Comparison of ENCODE assay signal across 12 cellular contexts in the genomic region with DNA sequence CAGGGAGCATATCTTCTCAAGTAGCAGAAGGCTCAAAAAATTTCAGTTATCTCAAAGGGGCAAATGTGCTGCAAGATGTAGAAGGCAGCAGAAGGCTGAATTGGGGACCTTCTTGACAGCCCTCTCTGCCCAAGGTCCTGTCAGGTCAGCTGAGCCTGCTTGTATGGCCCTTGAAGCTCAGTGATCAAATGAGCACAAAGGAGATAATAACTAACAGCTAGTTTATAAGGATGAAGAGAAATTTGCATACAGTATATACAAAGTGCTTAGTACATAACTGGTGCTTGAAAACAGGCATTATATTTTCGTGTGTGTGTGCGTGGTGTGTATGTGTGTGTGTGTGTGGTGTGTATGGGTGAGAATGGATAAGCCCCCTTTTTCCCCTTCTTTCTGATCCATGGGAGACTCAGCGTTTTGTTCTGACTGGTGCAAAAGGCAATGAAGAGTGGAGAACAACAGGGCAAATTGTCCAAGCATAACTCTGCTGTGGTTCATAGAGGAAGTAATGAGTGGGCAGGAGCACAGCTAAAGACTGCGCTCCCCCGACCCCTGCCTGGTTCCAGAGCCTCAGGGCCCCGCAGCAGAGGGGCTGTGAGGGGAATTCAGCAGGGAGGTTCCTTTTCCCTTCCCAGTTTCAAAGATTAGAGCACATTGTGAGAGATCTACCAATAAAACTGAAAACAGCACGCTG.
DNase-seq lines count a peak whose midpoint lies in the region; ATAC-seq and TF ChIP-seq lines count a peak whose summit lies in the region.
"Had no signal": no experiment of that assay in that cellular context is flagged by ENCODE, and none has a peak within 500 bp of the region (broad histone marks: within the 10 kb centered on the region; RNA-seq: fewer than 3 reads in every experiment).

No MANE protein-coding gene starts in this region.

- H3K36me3 Mint-ChIP-seq in T-cell = no peaks in the 10 kb centered on the region
- H3K36me3 Mint-ChIP-seq: naive B cell had no signal

- H3K9ac ChIP-seq in Loucy (ENCODE audit: low read depth, low read length, poor library complexity, severe bottlenecking) = no peak overlapping the region

- H3K4me3 ChIP-seq in Loucy (ENCODE audit: low read length, poor library complexity, severe bottlenecking) = no peak overlapping the region

- H3K4me2 ChIP-seq in Loucy (ENCODE audit: low read depth, low read length, poor library complexity, severe bottlenecking) = peak overlapping the region; percentile 7

- no peaks in the 10 kb centered on the region for H3K9me3 ChIP-seq in Loucy (ENCODE audit: insufficient read depth, low read depth, low read length)

- H3K27ac Mint-ChIP-seq in T-cell = no peak overlapping the region
- H3K27ac Mint-ChIP-seq: dendritic cell treated with granulocyte-macrophage colony-stimulating factor and Interleukin-4, amounts not matched to agents 40 ng/mL and 50 ng/mL, for 4 days had no signal

- H4K20me1 ChIP-seq in Loucy (ENCODE audit: insufficient read depth, low read length, poor library complexity, severe bottlenecking) = no peaks in the 10 kb centered on the region

- DNase-seq in GM13976 (ENCODE audit: low spot score) (peak; percentile 23), T-cell (no peak), iPS-NIHi11 (ENCODE audit: low spot score) (no peak), NCI-H146 treated with DMSO at 0.1 percent for 48 hours (lab: John Stamatoyannopoulos, UW; ENCODE audit: unreplicated experiment) (no peak), HT-29 (ENCODE audit: low spot score) (no peak)
- DNase-seq: naive B cell, NCI-H446, trophoblast cell had no signal

- no peak for TF ChIP-seq CTCF in GM13976 (IDR thresholded peaks at IDR 0.05; ENCODE audit: borderline replicate concordance, control extremely low read depth, extremely low read depth, insufficient read depth, missing control alignments)
- TF ChIP-seq CTCF in Loucy (conservative IDR thresholded peaks at IDR 0.05; ENCODE audit: low read length) = no peak

- no peaks in the 10 kb centered on the region for H3K79me2 ChIP-seq in Loucy (ENCODE audit: insufficient read depth, low read length)

- peaks cover 6 to 8% of the 10 kb centered on the region in 2 donors for H3K27me3 Mint-ChIP-seq in T-cell
- H3K27me3 Mint-ChIP-seq: dendritic cell treated with granulocyte-macrophage colony-stimulating factor and Interleukin-4, amounts not matched to agents 40 ng/mL and 50 ng/mL, for 4 days had no signal

- ATAC-seq in GM21423 (IDR thresholded peaks at IDR 0.05; ENCODE audit: unreplicated experiment) (peak; percentile 83), HG02981 (IDR thresholded peaks at IDR 0.05; ENCODE audit: unreplicated experiment) (peak; percentile 78), T-cell (replicated peaks in 1 of 4) (no peak)

- no peaks in the 10 kb centered on the region for H3K9me2 ChIP-seq in Loucy (replicated peaks; ENCODE audit: low read depth, low read length)

- no peaks in the 10 kb centered on the region for H3K4me1 Mint-ChIP-seq in T-cell

- H3K4me3 Mint-ChIP-seq in T-cell = no peak overlapping the region
- H3K4me3 Mint-ChIP-seq: dendritic cell treated with granulocyte-macrophage colony-stimulating factor and Interleukin-4, amounts not matched to agents 40 ng/mL and 50 ng/mL, for 4 days had no signal

- CTCF ChIA-PET in T-cell (lab: Charles Lee) = no interaction called here

- in situ Hi-C loops in GM13976 (cut with MboI; ENCODE audit: low sequenced_read_pairs, unreplicated experiment) = no loop called here

- H3K9me3 Mint-ChIP-seq in T-cell = peaks cover 0 to 4% (median 0%) of the 10 kb centered on the region in 3 donors

- H3K36me3 ChIP-seq in Loucy (ENCODE audit: insufficient read depth, low read length) = no peaks in the 10 kb centered on the region

- H3K27me3 ChIP-seq in Loucy (ENCODE audit: insufficient read depth, low read length, poor library complexity, severe bottlenecking) = no peaks in the 10 kb centered on the region

- no peaks in the 10 kb centered on the region for H3F3A ChIP-seq in Loucy (ENCODE audit: low read depth)

- H3K4me1 ChIP-seq in Loucy (ENCODE audit: insufficient read depth, low read length, poor library complexity, severe bottlenecking) = peaks cover 29% of the 10 kb centered on the region

- POLR2A ChIA-PET in T-cell (lab: Charles Lee) = no interaction called here

- H2AFZ ChIP-seq in Loucy (ENCODE audit: low read length) = 0 out of 2 replicates have a peak overlapping the region, but pooled peaks have one; percentile 10

Comparison
In these comparisons a context has a peak if more than half of its experiments do, and no peak if none do; other contexts are left out.
1. ATAC-seq: peak in GM21423 (single experiment) and HG02981 (single experiment); none in T-cell (0 of 4).